ENCODE assay signal across 1 cellular context in the genomic region with DNA sequence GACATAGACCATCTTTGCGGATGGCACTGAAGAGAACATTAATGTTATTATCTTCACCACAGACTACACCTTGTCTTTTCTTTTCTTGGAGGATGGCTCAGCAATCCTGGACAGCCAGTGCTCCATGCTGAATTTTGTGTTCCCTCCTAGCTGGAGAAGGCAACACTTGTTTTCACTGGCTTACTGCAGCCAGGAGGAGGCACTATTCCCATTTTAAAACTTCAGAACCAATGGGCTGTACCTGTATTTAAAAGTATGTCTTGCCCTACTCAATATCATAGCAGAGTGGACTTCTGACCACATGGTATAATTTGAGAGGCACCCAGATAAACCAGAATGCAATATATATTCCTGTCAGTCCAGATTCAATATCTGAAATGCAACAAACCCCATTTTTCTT.
TF ChIP-seq lines count a peak whose summit lies in the region.

No MANE protein-coding gene starts in this region.

TF ChIP-seq in HCT116, 20 proteins besides CTCF, POLR2A, EP300 and RAD21:
- no peak for TF ChIP-seq EGR1 (IDR thresholded peaks at IDR 0.05; ENCODE audit: low read depth)
- TF ChIP-seq ZNF274 (IDR thresholded peaks at IDR 0.05; ENCODE audit: low read depth, low read length): no peak
- no peak for TF ChIP-seq JUND (IDR thresholded peaks at IDR 0.05)
- no peak for TF ChIP-seq TCF7L2 (IDR thresholded peaks at IDR 0.05; ENCODE audit: borderline replicate concordance, extremely low read depth, insufficient read depth, insufficient read length)
- TF ChIP-seq CEBPB (IDR thresholded peaks at IDR 0.05; ENCODE audit: low read depth): no peak
- TF ChIP-seq, protein P1, sequence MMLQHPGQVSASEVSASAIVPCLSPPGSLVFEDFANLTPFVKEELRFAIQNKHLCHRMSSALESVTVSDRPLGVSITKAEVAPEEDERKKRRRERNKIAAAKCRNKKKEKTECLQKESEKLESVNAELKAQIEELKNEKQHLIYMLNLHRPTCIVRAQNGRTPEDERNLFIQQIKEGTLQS (IDR thresholded peaks at IDR 0.05): no peak
- TF ChIP-seq EZH2 (IDR thresholded peaks at IDR 0.05): no peak
- TF ChIP-seq, protein P2, sequence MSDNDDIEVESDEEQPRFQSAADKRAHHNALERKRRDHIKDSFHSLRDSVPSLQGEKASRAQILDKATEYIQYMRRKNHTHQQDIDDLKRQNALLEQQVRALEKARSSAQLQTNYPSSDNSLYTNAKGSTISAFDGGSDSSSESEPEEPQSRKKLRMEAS (IDR thresholded peaks at IDR 0.05): no peak
- no peak for TF ChIP-seq FOSL1 (IDR thresholded peaks at IDR 0.05; ENCODE audit: low read depth)
